Comparison of ENCODE assay signal across 20 cellular contexts in the genomic region with DNA sequence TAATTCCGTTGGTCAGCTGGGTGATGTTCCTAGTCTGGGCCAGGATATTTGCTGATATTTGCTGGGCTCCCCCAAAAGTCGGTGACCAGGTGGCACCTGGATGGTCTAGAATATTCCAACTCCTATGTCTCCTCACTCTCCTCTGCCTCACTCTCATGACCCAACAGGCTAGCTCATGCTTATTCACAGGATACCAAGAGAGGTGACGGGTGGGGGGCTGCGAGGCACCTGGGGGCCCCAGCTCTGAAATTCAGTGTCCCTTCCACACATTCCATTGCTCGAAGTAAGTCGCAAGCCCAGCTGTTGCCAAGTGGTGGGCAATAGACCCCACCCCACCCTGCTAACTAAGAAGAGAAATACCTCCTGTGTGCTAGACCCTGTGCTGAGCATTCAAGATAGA.
A peak's percentile ranks its signal among the peaks of the same experiment; 100 is the strongest.
DNase-seq lines count a peak whose midpoint lies in the region; ATAC-seq, FAIRE-seq and TF ChIP-seq lines count a peak whose summit lies in the region.
"Had no signal": no experiment of that assay in that cellular context is flagged by ENCODE, and none has a peak within 500 bp of the region (broad histone marks: within the 10 kb centered on the region; RNA-seq: fewer than 3 reads in every experiment).

No MANE protein-coding gene starts in this region.

- peak overlapping the region; percentile 100 for H2BK120ac ChIP-seq in IMR-90 (ENCODE audit: low read depth, low read length)

- peak overlapping the region; percentile 86 to 89; a peak in 5 of 6 replicates for H3K27ac ChIP-seq in A549
- 0 out of 2 replicates have a peak overlapping the region, but pooled peaks have one; percentile 1 for H3K27ac ChIP-seq in IMR-90 (ENCODE audit: insufficient read depth, low read length)
- H3K27ac ChIP-seq in sigmoid colon = peak overlapping the region in 3 of 4 donors; percentile 81 to 94 (median 94)

- H3K4me1 ChIP-seq in A549 = peaks cover 31% of the 10 kb centered on the region
- peaks cover 15% of the 10 kb centered on the region for H3K4me1 ChIP-seq in IMR-90 (ENCODE audit: control insufficient read depth, insufficient read depth, low read length)
- peaks cover 0 to 47% (median 30%) of the 10 kb centered on the region in 4 donors for H3K4me1 ChIP-seq in sigmoid colon
- no peaks in the 10 kb centered on the region for H3K4me1 ChIP-seq in HAP-1

- H2AK5ac ChIP-seq in IMR-90 (ENCODE audit: low read depth, low read length) = peak overlapping the region; percentile 83

- peak overlapping the region; percentile 20 for H2AK9ac ChIP-seq in IMR-90 (replicated peaks; ENCODE audit: low read depth, low read length, poor library complexity)

- H3K79me1 ChIP-seq in IMR-90 (ENCODE audit: low read depth in 1 of 2, low read length in 2 of 2) = peaks cover 0 to 35% of the 10 kb centered on the region in 2 experiments; a peak in 2 of 4 replicates

- peak overlapping the region; percentile 65 for H3K4ac ChIP-seq in IMR-90 (ENCODE audit: low read depth, low read length)

- FAIRE-seq in A549 (lab: Jason Lieb, UNC) = no peak
- FAIRE-seq in GM19239 (lab: Jason Lieb, UNC) = no peak
- FAIRE-seq: D721Med, G401.6, GM12891, H54, HepG2 had no signal

- peak overlapping the region; percentile 88 for H2BK15ac ChIP-seq in IMR-90 (ENCODE audit: low read depth, low read length)

- no peak for TF ChIP-seq CTCF in A549 (IDR thresholded peaks at IDR 0.05)
- no peak for TF ChIP-seq CTCF in IMR-90 (conservative IDR thresholded peaks at IDR 0.05; ENCODE audit: low read depth, low read length)
- no peak for TF ChIP-seq CTCF in sigmoid colon (IDR thresholded peaks at IDR 0.05)

- WGBS in A549 (ENCODE audit: missing lambda C conversion rate) = 72% methylated on average over 5 of the region's 6 CpGs
- 73% methylated on average over 4 of the region's 6 CpGs; no CpG with 5 or more reads in 1 of the 2 experiments for WGBS in IMR-90 (ENCODE audit: extremely low coverage in 2 of 2, insufficient read length in 1 of 2), 2 experiments
- WGBS in sigmoid colon, 2 donors = 88 to 89% methylated on average over 6 of the region's 6 CpGs

- TF ChIP-seq RAD21 in A549 (conservative IDR thresholded peaks at IDR 0.05 in 1 of 2, IDR thresholded peaks at IDR 0.05 in 1 of 2) = no peak
- TF ChIP-seq RAD21 in IMR-90 (IDR thresholded peaks at IDR 0.05; ENCODE audit: low read length) = no peak

- no peak overlapping the region for H3K4me3 Mint-ChIP-seq in activated naive CD8-positive, alpha-beta T cell treated with anti-CD3 and anti-CD28 coated beads for 36 hours
- H3K4me3 Mint-ChIP-seq: CD4-positive, CD25-positive, alpha-beta regulatory T cell; CD8-positive, alpha-beta memory T cell; GM23338 had no signal

- dilution Hi-C loops in IMR-90 (cut with HindIII; ENCODE audit: low sequenced_read_pairs, unreplicated experiment) = no loop called here

- H3K4me3 ChIP-seq in A549 (no peak overlapping the region), IMR-90 (ENCODE audit: insufficient read depth, low read depth, low read length) (no peak overlapping the region), sigmoid colon (no peak overlapping the region), HAP-1 (no peak overlapping the region)
- H3K4me3 ChIP-seq: GM23338 had no signal

- CTCF ChIA-PET in A549 (lab: Yijun Ruan, JAX) = interaction anchor here (0.8 to 16.8 kb wide), 6 partner anchors 9 to 194 kb away, joined by 3 to 486 read pairs (median 4); no protein-coding TSS in a partner anchor
- CTCF ChIA-PET in IMR-90 (lab: Yijun Ruan, JAX) = no interaction called here

- H3K4me2 ChIP-seq in A549 = no peak overlapping the region
- H3K4me2 ChIP-seq in IMR-90 (ENCODE audit: low read depth, low read length) = no peak overlapping the region
- H3K4me2 ChIP-seq: GM23338 had no signal

- H3K9me3 ChIP-seq in A549 = peaks cover 6% of the 10 kb centered on the region; the same call in 2 of the 3 replicates
- H3K9me3 ChIP-seq in IMR-90 (ENCODE audit: control insufficient read depth, insufficient read depth, low read length) = no peaks in the 10 kb centered on the region
- no peaks in the 10 kb centered on the region for H3K9me3 ChIP-seq in sigmoid colon
- H3K9me3 ChIP-seq in HAP-1 = no peaks in the 10 kb centered on the region
- H3K9me3 ChIP-seq: Caco-2 had no signal

- H3K14ac ChIP-seq in IMR-90 (replicated peaks; ENCODE audit: low read depth, low read length) = 0 out of 2 replicates have a peak overlapping the region, but pooled peaks have one; percentile 25

- H3K9me3 Mint-ChIP-seq in activated naive CD8-positive, alpha-beta T cell treated with anti-CD3 and anti-CD28 coated beads for 36 hours = no peaks in the 10 kb centered on the region
- H3K9me3 Mint-ChIP-seq: CD8-positive, alpha-beta memory T cell had no signal

- H3K9ac ChIP-seq in IMR-90 (ENCODE audit: low read depth, low read length) = no peak overlapping the region

- TF ChIP-seq POLR2A in A549 (IDR thresholded peaks at IDR 0.05; ENCODE audit: low read length) (no peak), IMR-90 (IDR thresholded peaks at IDR 0.05; ENCODE audit: low read depth, low read length) (no peak), sigmoid colon (IDR thresholded peaks at IDR 0.05) (no peak)

- H3K23ac ChIP-seq in IMR-90 (ENCODE audit: low read depth, low read length) = no peak overlapping the region

- peak overlapping the region; percentile 52 to 84; a peak in 3 of 4 replicates for H4K8ac ChIP-seq in IMR-90 (ENCODE audit: low read depth in 2 of 2, low read length in 2 of 2)

- ATAC-seq in A549 (no peak), IMR-90 (ENCODE audit: low read depth) (no peak)
- ATAC-seq: HepG2 had no signal

- no peak overlapping the region for H2AFZ ChIP-seq in IMR-90 (replicated peaks; ENCODE audit: low read length, poor library complexity)
- H2AFZ ChIP-seq: GM23338 had no signal

- peak overlapping the region; percentile 91; the same call in 1 of the 2 replicates for H2BK20ac ChIP-seq in IMR-90 (ENCODE audit: low read depth, low read length)

- H3K18ac ChIP-seq in IMR-90 (ENCODE audit: low read depth, low read length) = peak overlapping the region; percentile 70

- H3K36me3 ChIP-seq in IMR-90 (ENCODE audit: control insufficient read depth, insufficient read depth, low read length) (no peaks in the 10 kb centered on the region), sigmoid colon (no peaks in the 10 kb centered on the region), HAP-1 (replicated peaks) (no peaks in the 10 kb centered on the region)
- H3K36me3 ChIP-seq: BE2C had no signal

- H3K27ac Mint-ChIP-seq in activated naive CD8-positive, alpha-beta T cell treated with anti-CD3 and anti-CD28 coated beads for 36 hours = no peak overlapping the region
- H3K27ac Mint-ChIP-seq: CD4-positive, CD25-positive, alpha-beta regulatory T cell; CD8-positive, alpha-beta memory T cell; GM23338 had no signal

- H3K27me3 Mint-ChIP-seq in activated naive CD8-positive, alpha-beta T cell treated with anti-CD3 and anti-CD28 coated beads for 36 hours = peaks cover 3% of the 10 kb centered on the region
- H3K27me3 Mint-ChIP-seq: CD4-positive, CD25-positive, alpha-beta regulatory T cell had no signal

- no peaks in the 10 kb centered on the region for H3K36me3 Mint-ChIP-seq in activated naive CD8-positive, alpha-beta T cell treated with anti-CD3 and anti-CD28 coated beads for 36 hours
- H3K36me3 Mint-ChIP-seq: CD4-positive, CD25-positive, alpha-beta regulatory T cell; CD8-positive, alpha-beta memory T cell had no signal

- no peak for DNase-seq in A549 (ENCODE audit: low read depth in 1 of 2, low spot score in 1 of 2)
- no peak for DNase-seq in IMR-90
- peak; percentile 73 for DNase-seq in mesenteric fat pad (ENCODE audit: low spot score)
- DNase-seq in sigmoid colon = no peak
- DNase-seq in activated naive CD8-positive, alpha-beta T cell treated with anti-CD3 and anti-CD28 coated beads for 36 hours = no peak
- DNase-seq in HAP-1 (ENCODE audit: low spot score in 2 of 2) = no peak
- no peak for DNase-seq in activated CD8-positive, alpha-beta memory T cell treated with anti-CD3 and anti-CD28 coated beads, Interleukin-2, amount 50 U/mL, for 48 hours
- no peak for DNase-seq in GM19239 (ENCODE audit: insufficient read length, low spot score)
- DNase-seq: ACHN; BE2C; C1 segment of cervical spinal cord; CD4-positive, CD25-positive, alpha-beta regulatory T cell; CD8-positive, alpha-beta memory T cell had no signal

- peak overlapping the region; percentile 33; the same call in 1 of the 2 replicates for H4K5ac ChIP-seq in IMR-90 (ENCODE audit: low read depth, low read length)

- in situ Hi-C loops in IMR-90 (cut with MboI; ENCODE audit: low sequenced_read_pairs) = loop anchor here (5.0 kb wide), 1 partner anchor 95 kb away; a partner anchor contains a TSS
- in situ Hi-C loops in HAP-1 (cut with MboI; ENCODE audit: low sequenced_read_pairs) = loop anchor here (5.0 kb wide), 1 partner anchor 165 kb away; no protein-coding TSS in a partner anchor

- POLR2A ChIA-PET in A549 (lab: Yijun Ruan, JAX) = no interaction called here
- POLR2A ChIA-PET in IMR-90 (lab: Charles Lee; ENCODE audit: unreplicated experiment) = no interaction called here

- peak overlapping the region; percentile 18 for H2BK5ac ChIP-seq in IMR-90 (ENCODE audit: low read depth, low read length, poor library complexity, severe bottlenecking)

- BruUV-seq in IMR-90 (replicated peaks; lab: Mats Ljungman, UMichigan) = no TSS peak

- no peak for TF ChIP-seq EP300 in A549 (IDR thresholded peaks at IDR 0.05)
- TF ChIP-seq EP300 in sigmoid colon (IDR thresholded peaks at IDR 0.05) = no peak

- H3K27me3 ChIP-seq in IMR-90 (ENCODE audit: control insufficient read depth, insufficient read depth, low read length) = no peaks in the 10 kb centered on the region
- H3K27me3 ChIP-seq in sigmoid colon = no peaks in the 10 kb centered on the region
- H3K27me3 ChIP-seq in HAP-1 (ENCODE audit: low read depth) = no peaks in the 10 kb centered on the region
- H3K27me3 ChIP-seq: BE2C had no signal

- intact Hi-C loops in IMR-90 (cut with micrococcal nuclease) (loop anchor here (10.0 kb wide), 1 partner anchor 398 kb away; a partner anchor contains a TSS), sigmoid colon (cut with DNase I) (loop anchor here (5.0 kb wide), 2 partner anchors 395 to 645 kb away; a partner anchor contains a TSS)

- H3K9me1 ChIP-seq in IMR-90 (ENCODE audit: insufficient read depth, low read length) = peaks cover 24% of the 10 kb centered on the region

- no peaks in the 10 kb centered on the region for H3K4me1 Mint-ChIP-seq in activated naive CD8-positive, alpha-beta T cell treated with anti-CD3 and anti-CD28 coated beads for 36 hours
- H3K4me1 Mint-ChIP-seq: CD8-positive, alpha-beta memory T cell had no signal

- H4K20me1 ChIP-seq in IMR-90 (ENCODE audit: insufficient read depth, low read length) = no peaks in the 10 kb centered on the region

- H4K91ac ChIP-seq in IMR-90 (ENCODE audit: insufficient read depth, low read depth, low read length) = peak overlapping the region; percentile 73

- no peak overlapping the region; the same call in 1 of the 2 replicates for H3K56ac ChIP-seq in IMR-90 (ENCODE audit: extremely low read depth, insufficient read depth, low read length)

TF ChIP-seq in A549, 52 proteins besides CTCF, POLR2A, EP300 and RAD21 (continues in another document):
- TF ChIP-seq HEYL (CRISPR knock-in tag; IDR thresholded peaks at IDR 0.05) (no peak), NFE2L2 (conservative IDR thresholded peaks at IDR 0.05; ENCODE audit: low read length) (no peak)

TF ChIP-seq in IMR-90, 13 proteins besides CTCF, POLR2A, EP300 and RAD21 (continues in another document):
- TF ChIP-seq CEBPB (IDR thresholded peaks at IDR 0.05; ENCODE audit: low read depth, low read length) (no peak), MXI1 (IDR thresholded peaks at IDR 0.05; ENCODE audit: borderline replicate concordance, low read depth, low read length) (no peak)

Comparison
In these comparisons a context has a peak if more than half of its experiments do, and no peak if none do; other contexts are left out.
1. H3K27ac ChIP-seq: peak in every context shown above with its lines; median percentile 94 in sigmoid colon; 88 in A549; 1 in IMR-90.